15 cellular contexts compared by ENCODE assay signal in genomic region chr1:36172017-36172747, GRCh38. TPM values are rescaled to one million over a fixed set of nuclear protein-coding genes. Genes with fewer than 3 reads are reported as not detected.
DNase-seq lines count a peak whose midpoint lies in the region; ATAC-seq, FAIRE-seq and TF ChIP-seq lines count a peak whose summit lies in the region.
"Had no signal": no experiment of that assay in that cellular context is flagged by ENCODE, and none has a peak within 500 bp of the region (broad histone marks: within the 10 kb centered on the region; RNA-seq: fewer than 3 reads in every experiment).

No MANE protein-coding gene starts in this region.

- no peak for TF ChIP-seq RAD21 in IMR-90 (IDR thresholded peaks at IDR 0.05; ENCODE audit: low read length)

- H4K8ac ChIP-seq in IMR-90 (ENCODE audit: low read depth in 2 of 2, low read length in 2 of 2): peak overlapping the region in 1 of 2 experiments; percentile 71; a peak in 2 of 4 replicates

- no peak overlapping the region for H3K4me3 ChIP-seq in CD4-positive, alpha-beta memory T cell (ENCODE audit: low read length in 2 of 2)
- H3K4me3 ChIP-seq in IMR-90 (ENCODE audit: insufficient read depth, low read depth, low read length) (no peak overlapping the region), psoas muscle (no peak overlapping the region)
- H3K4me3 ChIP-seq: BLaER1, hepatocyte, SJCRH30 had no signal

- H3K14ac ChIP-seq in IMR-90 (replicated peaks; ENCODE audit: low read depth, low read length): no peak overlapping the region

- no peak for DNase-seq in CD4-positive, alpha-beta memory T cell
- DNase-seq in IMR-90 (no peak), psoas muscle (no peak), kidney glomerular epithelial cell (lab: John Stamatoyannopoulos, UW) (no peak), GM12891 (ENCODE audit: insufficient read length, low spot score) (no peak)
- DNase-seq: activated CD4-positive, alpha-beta T cell treated with anti-CD3 and anti-CD28 coated beads, Interleukin-2, amount 50 U/mL, for 48 hours; aorta; DMS79 treated with DMSO at 0.1 percent for 48 hours; NK-92 treated with Interleukin-12 subunit alpha and Interleukin-12 subunit beta, amount 100 ng/mL, for 24 hours; SJCRH30 had no signal

- no TSS peak for BruUV-seq in IMR-90 (replicated peaks; lab: Mats Ljungman, UMichigan)

- peak overlapping the region; percentile 5; the same call in 1 of the 2 replicates for H2AK5ac ChIP-seq in IMR-90 (ENCODE audit: low read depth, low read length)

- H2BK15ac ChIP-seq in IMR-90 (ENCODE audit: low read depth, low read length): no peak overlapping the region

- H2AK9ac ChIP-seq in IMR-90 (replicated peaks; ENCODE audit: low read depth, low read length, poor library complexity): no peak overlapping the region

- H3K9me3 ChIP-seq in CD4-positive, alpha-beta memory T cell (ENCODE audit: control insufficient read depth in 1 of 2, low read length in 2 of 2): no peaks in the 10 kb centered on the region
- no peaks in the 10 kb centered on the region for H3K9me3 ChIP-seq in IMR-90 (ENCODE audit: control insufficient read depth, insufficient read depth, low read length)
- H3K9me3 ChIP-seq in psoas muscle: no peaks in the 10 kb centered on the region
- H3K9me3 ChIP-seq: BLaER1, SJCRH30 had no signal

- H3K56ac ChIP-seq in IMR-90 (ENCODE audit: extremely low read depth, insufficient read depth, low read length): no peak overlapping the region

- TF ChIP-seq CTCF in IMR-90 (conservative IDR thresholded peaks at IDR 0.05; ENCODE audit: low read depth, low read length) (no peak), psoas muscle (IDR thresholded peaks at IDR 0.05) (no peak)

- no peak for FAIRE-seq in GM12891 (lab: Jason Lieb, UNC)

- no peak overlapping the region for H4K5ac ChIP-seq in IMR-90 (ENCODE audit: low read depth, low read length)

- dilution Hi-C loops in IMR-90 (cut with HindIII; ENCODE audit: low sequenced_read_pairs, unreplicated experiment): no loop called here

- no peak overlapping the region for H2AFZ ChIP-seq in IMR-90 (replicated peaks; ENCODE audit: low read length, poor library complexity)
- H2AFZ ChIP-seq: hepatocyte, parathyroid adenoma had no signal

- no peak for TF ChIP-seq POLR2A in IMR-90 (IDR thresholded peaks at IDR 0.05; ENCODE audit: low read depth, low read length)
- TF ChIP-seq POLR2A in GM12891 (IDR thresholded peaks at IDR 0.05; ENCODE audit: low read depth, low read length): no peak

- intact Hi-C loops in CD4-positive, alpha-beta memory T cell (cut with micrococcal nuclease): no loop called here
- intact Hi-C loops in IMR-90 (cut with micrococcal nuclease) (no loop called here), psoas muscle (cut with DNase I) (no loop called here)

- H3K27me3 Mint-ChIP-seq in CD4-positive, alpha-beta memory T cell: no peaks in the 10 kb centered on the region

- peak overlapping the region; percentile 70; the same call in 1 of the 2 replicates for H3K23ac ChIP-seq in IMR-90 (ENCODE audit: low read depth, low read length)

- no peaks in the 10 kb centered on the region for H3K27me3 ChIP-seq in CD4-positive, alpha-beta memory T cell (ENCODE audit: insufficient read depth, low read length)
- no peaks in the 10 kb centered on the region for H3K27me3 ChIP-seq in IMR-90 (ENCODE audit: control insufficient read depth, insufficient read depth, low read length)
- H3K27me3 ChIP-seq in psoas muscle (ENCODE audit: insufficient read depth in 3 of 3, low read length in 2 of 3): no peaks in the 10 kb centered on the region
- H3K27me3 ChIP-seq: BLaER1, hepatocyte, SJCRH30 had no signal

- peaks cover 15% of the 10 kb centered on the region for H3K9me1 ChIP-seq in IMR-90 (ENCODE audit: insufficient read depth, low read length)

- no peak overlapping the region for H2BK120ac ChIP-seq in IMR-90 (ENCODE audit: low read depth, low read length)

- H3K27ac ChIP-seq in CD4-positive, alpha-beta memory T cell (ENCODE audit: low read depth, low read length): no peak overlapping the region
- H3K27ac ChIP-seq in IMR-90 (ENCODE audit: insufficient read depth, low read length) (no peak overlapping the region), cingulate gyrus (ENCODE audit: low read depth, low read length) (peak overlapping the region; percentile 10), psoas muscle (peak overlapping the region; percentile 94)
- H3K27ac ChIP-seq: BLaER1, hepatocyte, parathyroid adenoma, SJCRH30 had no signal

- H3K9ac ChIP-seq in IMR-90 (ENCODE audit: low read depth, low read length): no peak overlapping the region
- H3K9ac ChIP-seq: BLaER1, parathyroid adenoma had no signal

- peaks cover 7% of the 10 kb centered on the region for H3K4me1 ChIP-seq in CD4-positive, alpha-beta memory T cell (ENCODE audit: insufficient read depth, low read length)
- peaks cover 7% of the 10 kb centered on the region for H3K4me1 ChIP-seq in IMR-90 (ENCODE audit: control insufficient read depth, insufficient read depth, low read length)
- peaks cover 88% of the 10 kb centered on the region for H3K4me1 ChIP-seq in psoas muscle

- POLR2A ChIA-PET in CD4-positive, alpha-beta memory T cell (lab: Charles Lee; ENCODE audit: partially characterized antibody): interaction anchor here (0.5 to 4.9 kb wide), 8 partner anchors 10 to 352 kb away, joined by 3 to 20 read pairs (median 8); partner anchors contain the start of genes MAP7D1 and TRAPPC3
- POLR2A ChIA-PET in IMR-90 (lab: Charles Lee; ENCODE audit: unreplicated experiment): no interaction called here

- in situ Hi-C loops in IMR-90 (cut with MboI; ENCODE audit: low sequenced_read_pairs): no loop called here

- no peak overlapping the region for H3K4me2 ChIP-seq in IMR-90 (ENCODE audit: low read depth, low read length)
- H3K4me2 ChIP-seq: BLaER1, hepatocyte had no signal

- CTCF ChIA-PET in CD4-positive, alpha-beta memory T cell (lab: Charles Lee; ENCODE audit: partially characterized antibody): interaction anchor here (1.2 to 2.5 kb wide), 2 partner anchors 16 to 23 kb away, joined by 3 to 6 read pairs; partner anchors contain the start of gene TRAPPC3
- CTCF ChIA-PET in IMR-90 (lab: Yijun Ruan, JAX): interaction anchor here (0.6 kb wide), 1 partner anchor 12 kb away, joined by 5 read pairs; no protein-coding TSS in a partner anchor

- H3K79me1 ChIP-seq in IMR-90 (ENCODE audit: low read depth in 1 of 2, low read length in 2 of 2): peaks cover 44 to 78% of the 10 kb centered on the region in 2 experiments

- no peak overlapping the region for H4K91ac ChIP-seq in IMR-90 (ENCODE audit: insufficient read depth, low read depth, low read length)

- H3K9me3 Mint-ChIP-seq in CD4-positive, alpha-beta memory T cell: no peaks in the 10 kb centered on the region

- H4K20me1 ChIP-seq in IMR-90 (ENCODE audit: insufficient read depth, low read length): peaks cover 83% of the 10 kb centered on the region

- H3K18ac ChIP-seq in IMR-90 (ENCODE audit: low read depth, low read length): no peak overlapping the region

- no peak for ATAC-seq in IMR-90 (ENCODE audit: low read depth)
- ATAC-seq in psoas muscle: no peak
- no peak for ATAC-seq in HG02588 (IDR thresholded peaks at IDR 0.05; ENCODE audit: unreplicated experiment)

- H3K36me3 Mint-ChIP-seq in CD4-positive, alpha-beta memory T cell: peaks cover 29 to 66% of the 10 kb centered on the region in 2 donors

- no peak overlapping the region for H2BK20ac ChIP-seq in IMR-90 (ENCODE audit: low read depth, low read length)

- peak overlapping the region; percentile 14; the same call in 1 of the 2 replicates for H3K4ac ChIP-seq in IMR-90 (ENCODE audit: low read depth, low read length)

- H3K4me1 Mint-ChIP-seq in CD4-positive, alpha-beta memory T cell: peaks cover 14 to 33% (median 20%) of the 10 kb centered on the region in 4 donors

- H2BK5ac ChIP-seq in IMR-90 (ENCODE audit: low read depth, low read length, poor library complexity, severe bottlenecking): no peak overlapping the region

- H3K27ac Mint-ChIP-seq in CD4-positive, alpha-beta memory T cell: peak overlapping the region in 4 of 7 donors; percentile 42 to 74 (median 54)

- peaks cover 73% of the 10 kb centered on the region for H3K36me3 ChIP-seq in CD4-positive, alpha-beta memory T cell (ENCODE audit: insufficient read depth, low read length)
- H3K36me3 ChIP-seq in IMR-90 (ENCODE audit: control insufficient read depth, insufficient read depth, low read length) (peaks cover 72% of the 10 kb centered on the region), psoas muscle (ENCODE audit: insufficient read depth in 1 of 2, low read depth in 1 of 2) (peaks cover 0 to 68% of the 10 kb centered on the region in 2 donors)

- 91% methylated on average over 4 of the region's 21 CpGs; no CpG with 5 or more reads in 1 of the 2 experiments for WGBS in IMR-90 (ENCODE audit: extremely low coverage in 2 of 2, insufficient read length in 1 of 2), 2 experiments
- WGBS in psoas muscle, 3 donors: 92 to 98% (median 95%) methylated on average over 21 of the region's 21 CpGs

- H3K4me3 Mint-ChIP-seq in CD4-positive, alpha-beta memory T cell: no peak overlapping the region

RNA-seq across cellular contexts. Expression of gene MAP7D1, which starts 16.2 kb away (rescaled TPM):
- 100 to 1,000 TPM; 221 to 222 TPM for total RNA-seq in CD4-positive, alpha-beta memory T cell
- 10 to 100 TPM in 1 of 2 donors, 1 to 10 TPM in 1; 4.1 to 68.3 TPM for polyA plus RNA-seq in CD4-positive, alpha-beta memory T cell
- total RNA-seq in IMR-90 (2012; rRNA removed) (30.8 and 32.3 TPM in 2 replicates), psoas muscle (100 to 1,000 TPM; 209 to 230 (median 215) TPM)
- polyA plus RNA-seq in IMR-90 (2012; rRNA removed) (81.9 and 83.2 TPM in 2 replicates), psoas muscle (100 to 1,000 TPM; 117 to 342 (median 165) TPM)
- polyA plus RNA-seq in IMR-90 (2012; cell fraction: cytosol; rRNA removed): 96.4 and 165 TPM in 2 replicates
- polyA plus RNA-seq in IMR-90 (2012; cell fraction: nucleus; rRNA removed; ENCODE audit: low replicate concordance): 182 and 323 TPM in 2 replicates
- 37.9 TPM for polyA plus RNA-seq in GM12891 (2012; ENCODE audit: low read depth, missing spikeins)

RNA-seq across cellular contexts. Expression of gene TRAPPC3, which starts 22.9 kb away (rescaled TPM):
- total RNA-seq in CD4-positive, alpha-beta memory T cell: 10 to 100 TPM; 51.8 to 56.4 TPM
- polyA plus RNA-seq in CD4-positive, alpha-beta memory T cell: 100 to 1,000 TPM; 107 to 190 TPM
- total RNA-seq in IMR-90 (2012; rRNA removed) (76.0 and 101 TPM in 2 replicates), psoas muscle (10 to 100 TPM; 34.8 to 44.4 (median 38.7) TPM)
- polyA plus RNA-seq in IMR-90 (2012; rRNA removed) (63.5 and 77.8 TPM in 2 replicates), psoas muscle (10 to 100 TPM; 43.8 to 91.8 (median 73.0) TPM)
- 67.3 and 70.8 TPM in 2 replicates for polyA plus RNA-seq in IMR-90 (2012; cell fraction: cytosol; rRNA removed)
- 31.1 and 62.4 TPM in 2 replicates for polyA plus RNA-seq in IMR-90 (2012; cell fraction: nucleus; rRNA removed; ENCODE audit: low replicate concordance)
- 48.6 TPM for polyA plus RNA-seq in GM12891 (2012; ENCODE audit: low read depth, missing spikeins)

RNA-seq across cellular contexts. Expression of gene COL8A2, which starts 47.2 kb away (rescaled TPM):
- total RNA-seq in CD4-positive, alpha-beta memory T cell: under 1 TPM; 0.25 to 0.26 TPM
- polyA plus RNA-seq in CD4-positive, alpha-beta memory T cell: not detected
- total RNA-seq in IMR-90 (2012; rRNA removed) (0.54 and 0.56 TPM in 2 replicates), psoas muscle (under 1 TPM; 0.15 to 0.41 (median 0.30) TPM)
- polyA plus RNA-seq in IMR-90 (2012; rRNA removed) (0.83 and 1.1 TPM in 2 replicates), psoas muscle (under 1 TPM; 0.06 to 0.12 (median 0.10) TPM)
- 0.82 and 1.6 TPM in 2 replicates for polyA plus RNA-seq in IMR-90 (2012; cell fraction: cytosol; rRNA removed)
- polyA plus RNA-seq in IMR-90 (2012; cell fraction: nucleus; rRNA removed; ENCODE audit: low replicate concordance): 0.79 and 0.88 TPM in 2 replicates
- polyA plus RNA-seq in GM12891 (2012; ENCODE audit: low read depth, missing spikeins): 0.01 TPM

RNA-seq across cellular contexts. Expression of gene THRAP3, which starts 52.1 kb away (rescaled TPM):
- 100 to 1,000 TPM; 127 to 130 TPM for total RNA-seq in CD4-positive, alpha-beta memory T cell
- polyA plus RNA-seq in CD4-positive, alpha-beta memory T cell: 10 to 100 TPM; 58.5 to 98.6 TPM
- total RNA-seq in IMR-90 (2012; rRNA removed) (66.5 and 73.9 TPM in 2 replicates), psoas muscle (100 to 1,000 TPM in 3 of 4 donors, 10 to 100 TPM in 1; 96.6 to 159 (median 124) TPM)
- polyA plus RNA-seq in IMR-90 (2012; rRNA removed) (48.9 and 60.6 TPM in 2 replicates), psoas muscle (10 to 100 TPM; 45.8 to 92.9 (median 80.3) TPM)
- 13.2 and 15.1 TPM in 2 replicates for polyA plus RNA-seq in IMR-90 (2012; cell fraction: cytosol; rRNA removed)
- polyA plus RNA-seq in IMR-90 (2012; cell fraction: nucleus; rRNA removed; ENCODE audit: low replicate concordance): 11.6 and 41.9 TPM in 2 replicates
- 53.4 TPM for polyA plus RNA-seq in GM12891 (2012; ENCODE audit: low read depth, missing spikeins)

Comparison
In these comparisons a context has a peak if more than half of its experiments do, and no peak if none do; other contexts are left out.
1. H3K27ac ChIP-seq: peak in cingulate gyrus (single experiment) and psoas muscle (single experiment); none in CD4-positive, alpha-beta memory T cell (single experiment) and IMR-90 (single experiment).